Comparison of ENCODE assay signal across 9 cellular contexts in genomic region chr16:89409161-89409711, GRCh38.
DNase-seq lines count a peak whose midpoint lies in the region; ATAC-seq and TF ChIP-seq lines count a peak whose summit lies in the region.
"Had no signal": no experiment of that assay in that cellular context is flagged by ENCODE, and none has a peak within 500 bp of the region (broad histone marks: within the 10 kb centered on the region; RNA-seq: fewer than 3 reads in every experiment).

No MANE protein-coding gene starts in this region.

- TF ChIP-seq EP300 in stomach (IDR thresholded peaks at IDR 0.05): no peak

- H3K4me3 Mint-ChIP-seq in mesothelial cell of epicardium: no peak overlapping the region

- no peaks in the 10 kb centered on the region for H3K36me3 Mint-ChIP-seq in mesothelial cell of epicardium

- H3K27ac Mint-ChIP-seq in mesothelial cell of epicardium: peak overlapping the region; percentile 44

- WGBS in stomach, 5 donors: 55 to 77% (median 64%) methylated on average over 13 of the region's 13 CpGs

- no peak overlapping the region for H3K4me3 ChIP-seq in stomach
- H3K4me3 ChIP-seq: upper lobe of left lung had no signal

- DNase-seq in NK-92 treated with Interleukin-12 subunit alpha and Interleukin-12 subunit beta, amount 100 ng/mL, for 24 hours (lab: John Stamatoyannopoulos, UW): peak; percentile 48
- DNase-seq in NK-92 (lab: John Stamatoyannopoulos, UW; ENCODE audit: unreplicated experiment): no peak
- DNase-seq in activated naive CD4-positive, alpha-beta T cell treated with anti-CD3 and anti-CD28 coated beads, Interleukin-2, amount 50 U/mL, for 16 hours: peak; percentile 33
- DNase-seq in mesothelial cell of epicardium (ENCODE audit: low spot score in 2 of 2, unreplicated experiment in 2 of 2): no peak
- DNase-seq in stomach: no peak
- DNase-seq in nucleus accumbens (lab: John Stamatoyannopoulos, UW): no peak

- intact Hi-C loops in stomach (cut with DNase I; ENCODE audit: low total_unique reads): no loop called here

- H3K4me1 ChIP-seq in stomach: peaks cover 81 to 98% (median 92%) of the 10 kb centered on the region in 4 donors

- H3K9me3 Mint-ChIP-seq in mesothelial cell of epicardium: no peaks in the 10 kb centered on the region

- no peaks in the 10 kb centered on the region for H3K27me3 ChIP-seq in stomach
- H3K27me3 ChIP-seq: upper lobe of left lung had no signal

- TF ChIP-seq CTCF in mesothelial cell of epicardium (IDR thresholded peaks at IDR 0.05; ENCODE audit: unreplicated experiment) (no peak), stomach (IDR thresholded peaks at IDR 0.05) (no peak)

- H3K27me3 Mint-ChIP-seq in mesothelial cell of epicardium (ENCODE audit: low read depth): no peaks in the 10 kb centered on the region

- peak overlapping the region in 4 of 5 donors; percentile 22 to 75 (median 30) for H3K27ac ChIP-seq in stomach
- H3K27ac ChIP-seq: upper lobe of left lung had no signal

- no peaks in the 10 kb centered on the region for H3K36me3 ChIP-seq in stomach
- H3K36me3 ChIP-seq: upper lobe of left lung had no signal

- ATAC-seq in HG02973 (IDR thresholded peaks at IDR 0.05; ENCODE audit: unreplicated experiment) (no peak), HG02884 (IDR thresholded peaks at IDR 0.05; ENCODE audit: unreplicated experiment) (no peak)

- no peaks in the 10 kb centered on the region for H3K9me3 ChIP-seq in stomach
- H3K9me3 ChIP-seq: upper lobe of left lung had no signal

- no peak for TF ChIP-seq POLR2A in stomach (IDR thresholded peaks at IDR 0.05)

- peaks cover 78% of the 10 kb centered on the region for H3K4me1 Mint-ChIP-seq in mesothelial cell of epicardium

Comparison
In these comparisons a context has a peak if more than half of its experiments do, and no peak if none do; other contexts are left out.
1. DNase-seq: peak in NK-92 treated with Interleukin-12 subunit alpha and Interleukin-12 subunit beta, amount 100 ng/mL, for 24 hours (single experiment) and activated naive CD4-positive, alpha-beta T cell treated with anti-CD3 and anti-CD28 coated beads, Interleukin-2, amount 50 U/mL, for 16 hours (single experiment); none in NK-92 (single experiment), mesothelial cell of epicardium (0 of 2), stomach (single experiment) and nucleus accumbens (0 of 56).